Comparison of ENCODE assay signal across 8 cellular contexts in the genomic region with DNA sequence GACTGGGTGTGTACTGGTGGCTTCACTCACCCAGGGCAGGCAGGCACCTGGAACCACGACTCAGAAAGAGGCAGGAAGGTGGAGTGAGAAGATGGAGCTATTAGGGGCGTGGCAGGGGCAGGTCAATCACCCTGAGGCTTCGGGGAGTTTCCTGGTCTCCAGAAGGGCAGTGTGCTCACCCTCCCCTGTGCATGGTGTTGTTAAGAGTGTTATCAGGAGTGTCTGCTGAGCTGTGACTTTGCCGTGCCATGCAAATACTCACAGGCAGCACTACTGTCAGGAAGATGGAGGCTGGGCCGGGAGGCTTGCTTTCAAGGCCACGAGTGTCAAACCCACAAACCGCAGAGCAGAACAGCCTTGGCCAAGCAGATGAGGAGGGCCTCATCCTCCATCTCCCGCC. TPM values are rescaled to one million over a fixed set of nuclear protein-coding genes. Genes with fewer than 3 reads are reported as not detected.
DNase-seq lines count a peak whose midpoint lies in the region; ATAC-seq, FAIRE-seq and TF ChIP-seq lines count a peak whose summit lies in the region.
"Not testable (repeated sequence)": the region's sequence is repeated elsewhere in the genome, so short reads cannot be mapped to it uniquely, and the experiment has no call there.
"Had no signal": no experiment of that assay in that cellular context is flagged by ENCODE, and none has a peak within 500 bp of the region (broad histone marks: within the 10 kb centered on the region; RNA-seq: fewer than 3 reads in every experiment).

No MANE protein-coding gene starts in this region.

- not testable (repeated sequence) for H3K4me3 Mint-ChIP-seq in activated B cell treated with CpG ODN at 0.5 μM for 24 hours; central memory CD8-positive, alpha-beta T cell; memory B cell; natural killer cell treated with Interleukin-12 subunit alpha and Interleukin-12 subunit beta and Interleukin-15 and Interleukin-18, amount 100 ng/mL, for 72 hours

- not testable (repeated sequence) for H3K36me3 Mint-ChIP-seq in activated B cell treated with CpG ODN at 0.5 μM for 24 hours (ENCODE audit: low read depth); central memory CD8-positive, alpha-beta T cell (ENCODE audit: insufficient read depth); memory B cell; natural killer cell treated with Interleukin-12 subunit alpha and Interleukin-12 subunit beta and Interleukin-15 and Interleukin-18, amount 100 ng/mL, for 72 hours

- peak; percentile 96 for FAIRE-seq in GM18507 (lab: Jason Lieb, UNC)

- TF ChIP-seq CTCF in activated B cell treated with CpG ODN at 0.5 μM for 24 hours (IDR thresholded peaks at IDR 0.05): not testable (repeated sequence)

- intact Hi-C loops in activated B cell treated with CpG ODN at 0.5 μM for 24 hours (cut with micrococcal nuclease): not testable (repeated sequence)

- CTCF ChIA-PET in activated B cell treated with CpG ODN at 0.5 μM for 24 hours (lab: Charles Lee): not testable (repeated sequence)

- not testable (repeated sequence) for H3K9me3 Mint-ChIP-seq in activated B cell treated with CpG ODN at 0.5 μM for 24 hours; central memory CD8-positive, alpha-beta T cell; memory B cell; natural killer cell treated with Interleukin-12 subunit alpha and Interleukin-12 subunit beta and Interleukin-15 and Interleukin-18, amount 100 ng/mL, for 72 hours

- peak; percentile 39 for ATAC-seq in HG02798 (IDR thresholded peaks at IDR 0.05; ENCODE audit: poor library complexity, unreplicated experiment)
- ATAC-seq in activated B cell treated with CpG ODN at 0.5 μM for 24 hours (ENCODE audit: low read depth): peak; percentile 32
- ATAC-seq in central memory CD8-positive, alpha-beta T cell (replicated peaks; ENCODE audit: extremely low read depth, poor library complexity, severe bottlenecking): peak; percentile 17
- peak; percentile 33 for ATAC-seq in memory B cell (ENCODE audit: low read depth)
- ATAC-seq in natural killer cell treated with Interleukin-12 subunit alpha and Interleukin-12 subunit beta and Interleukin-15 and Interleukin-18, amount 100 ng/mL, for 72 hours: peak; percentile 53

- H3K4me1 Mint-ChIP-seq in activated B cell treated with CpG ODN at 0.5 μM for 24 hours; central memory CD8-positive, alpha-beta T cell; memory B cell; natural killer cell treated with Interleukin-12 subunit alpha and Interleukin-12 subunit beta and Interleukin-15 and Interleukin-18, amount 100 ng/mL, for 72 hours (ENCODE audit: low read depth in 2 of 2): not testable (repeated sequence)

- H3K27me3 Mint-ChIP-seq in activated B cell treated with CpG ODN at 0.5 μM for 24 hours; central memory CD8-positive, alpha-beta T cell; memory B cell; natural killer cell treated with Interleukin-12 subunit alpha and Interleukin-12 subunit beta and Interleukin-15 and Interleukin-18, amount 100 ng/mL, for 72 hours: not testable (repeated sequence)

- POLR2A ChIA-PET in activated B cell treated with CpG ODN at 0.5 μM for 24 hours (lab: Charles Lee): not testable (repeated sequence)

- not testable (repeated sequence) for DNase-seq in GM18507 (ENCODE audit: extremely low spot score, insufficient read length, low read depth); activated B cell treated with CpG ODN at 0.5 μM for 24 hours; central memory CD8-positive, alpha-beta T cell (ENCODE audit: low spot score in 2 of 2); memory B cell (ENCODE audit: low spot score in 2 of 2); natural killer cell treated with Interleukin-12 subunit alpha and Interleukin-12 subunit beta and Interleukin-15 and Interleukin-18, amount 100 ng/mL, for 72 hours (ENCODE audit: low spot score)

- H3K27ac Mint-ChIP-seq in activated B cell treated with CpG ODN at 0.5 μM for 24 hours; central memory CD8-positive, alpha-beta T cell (ENCODE audit: low read depth); memory B cell; natural killer cell treated with Interleukin-12 subunit alpha and Interleukin-12 subunit beta and Interleukin-15 and Interleukin-18, amount 100 ng/mL, for 72 hours: not testable (repeated sequence)

RNA-seq across cellular contexts. Expression of a gene that starts 22.3 kb away (rescaled TPM):
- total RNA-seq in activated B cell treated with CpG ODN at 0.5 μM for 24 hours: 36.4 and 40.9 TPM in 2 replicates
- total RNA-seq in natural killer cell treated with Interleukin-12 subunit alpha and Interleukin-12 subunit beta and Interleukin-15 and Interleukin-18, amount 100 ng/mL, for 72 hours: under 1 TPM; 0.24 to 0.56 TPM

RNA-seq across cellular contexts. Expression of a gene that starts 43.2 kb away (rescaled TPM):
- total RNA-seq in activated B cell treated with CpG ODN at 0.5 μM for 24 hours: not detected in 2 replicates
- not detected for total RNA-seq in natural killer cell treated with Interleukin-12 subunit alpha and Interleukin-12 subunit beta and Interleukin-15 and Interleukin-18, amount 100 ng/mL, for 72 hours
- total RNA-seq: CD4-positive, alpha-beta T cell; GM23338 had no signal

Comparison
In these comparisons a context has a peak if more than half of its experiments do, and no peak if none do; other contexts are left out.
1. RNA of a gene that starts 22.3 kb away (total RNA-seq): 36.4 to 40.9 TPM in activated B cell treated with CpG ODN at 0.5 μM for 24 hours; 0.24 to 0.56 TPM in natural killer cell treated with Interleukin-12 subunit alpha and Interleukin-12 subunit beta and Interleukin-15 and Interleukin-18, amount 100 ng/mL, for 72 hours; every median in the first group is over 10 times any median in the second.
2. Peak in every context shown above with its lines, with median percentiles within 50 percentile points of each other: ATAC-seq.